ENCODE assay signal across 1 cellular context in the genomic region with DNA sequence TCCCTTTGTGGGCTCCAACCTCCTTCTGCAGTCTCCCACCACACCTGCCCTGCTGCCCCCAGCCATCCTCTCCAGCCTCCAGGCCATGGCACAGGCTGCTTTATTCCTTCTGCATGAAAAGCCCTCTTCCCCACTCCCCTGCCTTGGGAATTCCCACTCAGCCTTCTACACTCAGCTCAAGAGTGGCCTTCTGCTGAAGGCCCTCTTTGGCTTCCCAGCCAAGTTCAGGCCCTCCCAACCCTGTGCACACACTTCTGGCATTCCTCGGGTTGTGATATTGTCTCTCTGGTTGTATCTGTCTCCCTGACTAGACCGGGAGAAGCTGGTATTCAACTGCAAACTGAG.
TF ChIP-seq lines count a peak whose summit lies in the region.

No MANE protein-coding gene starts in this region.

TF ChIP-seq in liver, 16 proteins besides CTCF, POLR2A, EP300 and RAD21 (continued from another document):
- TF ChIP-seq, protein P1, sequence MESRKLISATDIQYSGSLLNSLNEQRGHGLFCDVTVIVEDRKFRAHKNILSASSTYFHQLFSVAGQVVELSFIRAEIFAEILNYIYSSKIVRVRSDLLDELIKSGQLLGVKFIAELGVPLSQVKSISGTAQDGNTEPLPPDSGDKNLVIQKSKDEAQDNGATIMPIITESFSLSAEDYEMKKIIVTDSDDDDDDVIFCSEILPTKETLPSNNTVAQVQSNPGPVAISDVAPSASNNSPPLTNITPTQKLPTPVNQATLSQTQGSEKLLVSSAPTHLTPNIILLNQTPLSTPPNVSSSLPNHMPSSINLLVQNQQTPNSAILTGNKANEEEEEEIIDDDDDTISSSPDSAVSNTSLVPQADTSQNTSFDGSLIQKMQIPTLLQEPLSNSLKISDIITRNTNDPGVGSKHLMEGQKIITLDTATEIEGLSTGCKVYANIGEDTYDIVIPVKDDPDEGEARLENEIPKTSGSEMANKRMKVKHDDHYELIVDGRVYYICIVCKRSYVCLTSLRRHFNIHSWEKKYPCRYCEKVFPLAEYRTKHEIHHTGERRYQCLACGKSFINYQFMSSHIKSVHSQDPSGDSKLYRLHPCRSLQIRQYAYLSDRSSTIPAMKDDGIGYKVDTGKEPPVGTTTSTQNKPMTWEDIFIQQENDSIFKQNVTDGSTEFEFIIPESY (IDR thresholded peaks at IDR 0.05) = no peak
- TF ChIP-seq SP1 (IDR thresholded peaks at IDR 0.05) (no peak), EGR1 (IDR thresholded peaks at IDR 0.05; ENCODE audit: low read depth in 2 of 2) (no peak), YY1 (IDR thresholded peaks at IDR 0.05) (no peak), JUND (IDR thresholded peaks at IDR 0.05) (no peak), FOXA2 (IDR thresholded peaks at IDR 0.05) (no peak)
